ENCODE assay signal across 9 cellular contexts in genomic region chr1:55214214-55214902, GRCh38. TPM values are rescaled to one million over a fixed set of nuclear protein-coding genes. Genes with fewer than 3 reads are reported as not detected.
DNase-seq lines count a peak whose midpoint lies in the region; FAIRE-seq and TF ChIP-seq lines count a peak whose summit lies in the region.
"Had no signal": no experiment of that assay in that cellular context is flagged by ENCODE, and none has a peak within 500 bp of the region (broad histone marks: within the 10 kb centered on the region; RNA-seq: fewer than 3 reads in every experiment).

No MANE protein-coding gene starts in this region.

- DNase-seq in GM12892 (ENCODE audit: insufficient read length) = no peak
- no peak for DNase-seq in HFFc6
- DNase-seq in NCI-H1105 (lab: John Stamatoyannopoulos, UW) = peak; percentile 18
- DNase-seq in activated CD8-positive, alpha-beta memory T cell treated with anti-CD3 and anti-CD28 coated beads for 24 hours = peak; percentile 75
- DNase-seq in epithelial cell of proximal tubule (ENCODE audit: low read depth) = no peak
- DNase-seq in suprapubic skin (ENCODE audit: low spot score in 2 of 2) = peak in 1 of 2 donors; percentile 73
- DNase-seq in COLO829 (ENCODE audit: low spot score) = no peak

- H3K27me3 ChIP-seq in muscle layer of colon (ENCODE audit: control insufficient read depth in 1 of 2, insufficient read depth in 2 of 2, low read length in 2 of 2) (no peaks in the 10 kb centered on the region), suprapubic skin (no peaks in the 10 kb centered on the region)

- H3K9me3 ChIP-seq in muscle layer of colon (ENCODE audit: low read length) = no peaks in the 10 kb centered on the region
- H3K9me3 ChIP-seq in suprapubic skin = no peaks in the 10 kb centered on the region

- TF ChIP-seq CTCF in HFFc6 (IDR thresholded peaks at IDR 0.05) = no peak
- no peak for TF ChIP-seq CTCF in epithelial cell of proximal tubule (conservative IDR thresholded peaks at IDR 0.05; ENCODE audit: low read depth, low read length)
- no peak for TF ChIP-seq CTCF in suprapubic skin (IDR thresholded peaks at IDR 0.05)

- peaks cover 51% of the 10 kb centered on the region for H3K4me1 ChIP-seq in muscle layer of colon (ENCODE audit: insufficient read depth, low read length)
- peaks cover 70% of the 10 kb centered on the region for H3K4me1 ChIP-seq in suprapubic skin

- H3K36me3 Mint-ChIP-seq in HFFc6 (ENCODE audit: low read depth) = no peaks in the 10 kb centered on the region

- H3K36me3 ChIP-seq in muscle layer of colon (ENCODE audit: insufficient read depth, low read length) (no peaks in the 10 kb centered on the region), suprapubic skin (no peaks in the 10 kb centered on the region)

- peak; percentile 40 for FAIRE-seq in GM12892 (lab: Jason Lieb, UNC)
- FAIRE-seq: islet of Langerhans had no signal

- peaks cover 1% of the 10 kb centered on the region; the same call in 1 of the 2 replicates for H3K27me3 Mint-ChIP-seq in HFFc6 (ENCODE audit: insufficient read depth)

- H3K4me3 ChIP-seq in epithelial cell of proximal tubule (ENCODE audit: low read depth, low read length) (peak overlapping the region; percentile 93), muscle layer of colon (ENCODE audit: low read depth in 1 of 2, low read length in 2 of 2) (peak overlapping the region; percentile 86 to 93), suprapubic skin (peak overlapping the region; percentile 96)

- H3K4me1 Mint-ChIP-seq in HFFc6 (ENCODE audit: low read depth) = peaks cover 68% of the 10 kb centered on the region

- no peak for TF ChIP-seq EP300 in suprapubic skin (IDR thresholded peaks at IDR 0.05)

- peak overlapping the region; percentile 60 for H3K27ac Mint-ChIP-seq in HFFc6

- H3K27ac ChIP-seq in muscle layer of colon (ENCODE audit: low read depth, low read length) (peak overlapping the region; percentile 89), suprapubic skin (peak overlapping the region; percentile 98)

- TF ChIP-seq POLR2A in GM12892 (IDR thresholded peaks at IDR 0.05; ENCODE audit: low read depth, low read length) (no peak), suprapubic skin (IDR thresholded peaks at IDR 0.05) (no peak)

- H3K4me3 Mint-ChIP-seq in HFFc6 = peak overlapping the region; percentile 91

- under 1% methylated on average over 26 of the region's 40 CpGs for WGBS in suprapubic skin

- peak overlapping the region; percentile 82 for H3K9ac ChIP-seq in muscle layer of colon (ENCODE audit: low read length)

- H3K9me3 Mint-ChIP-seq in HFFc6 = no peaks in the 10 kb centered on the region

RNA-seq across cellular contexts. Expression of gene USP24, which starts 0.8 kb away (rescaled TPM):
- polyA plus RNA-seq in GM12892 (2012; ENCODE audit: missing spikeins) = 15.8 TPM
- 10 to 100 TPM; 22.5 to 27.8 (median 25.0) TPM for total RNA-seq in HFFc6 (2021; fragmentation: NEBNext Ultra II Directional; extraction: Animal tissue kit (Norgen Biotek cat#: 25700))
- total RNA-seq in epithelial cell of proximal tubule (19.7 and 24.0 TPM in 2 replicates), suprapubic skin (10 to 100 TPM; 27.7 to 84.0 (median 30.2) TPM)

Comparison
In these comparisons a context has a peak if more than half of its experiments do, and no peak if none do; other contexts are left out.
1. DNase-seq: peak in NCI-H1105 (single experiment) and activated CD8-positive, alpha-beta memory T cell treated with anti-CD3 and anti-CD28 coated beads for 24 hours (single experiment); none in GM12892 (single experiment), HFFc6 (single experiment), epithelial cell of proximal tubule (single experiment) and COLO829 (single experiment).
2. Peak in every context shown above with its lines, with median percentiles within 50 percentile points of each other: H3K4me3 ChIP-seq.